ENCODE assay signal across 27 cellular contexts in genomic region chr11:8543278-8543677, GRCh38.
"Had no signal": no experiment of that assay in that cellular context is flagged by ENCODE, and none has a peak within 500 bp of the region (broad histone marks: within the 10 kb centered on the region; RNA-seq: fewer than 3 reads in every experiment).

No MANE protein-coding gene starts in this region.

- H3K9me3 ChIP-seq: suprapubic skin, testis, thyroid gland, tibial artery, transverse colon, upper lobe of right lung, uterus, vagina had no signal

- H3K4me3 ChIP-seq: stomach, suprapubic skin, testis, thoracic aorta, thyroid gland, tibial artery, tibial nerve, transverse colon, upper lobe of left lung, upper lobe of right lung, uterus, vagina had no signal

- H3K27ac ChIP-seq: stomach, suprapubic skin, testis, thoracic aorta, thyroid gland, tibial artery, tibial nerve, transverse colon, upper lobe of left lung, upper lobe of right lung, uterus, vagina had no signal

- DNase-seq: stimulated activated CD4-positive, alpha-beta T cell treated with anti-CD3 and anti-CD28 coated beads, Interleukin-2, amount 100 ng/mL, for 48 hours; stimulated activated CD4-positive, alpha-beta T cell treated with anti-CD3 and anti-CD28 coated beads, Interleukin-4, amount 100 ng/mL, for 1 hour; stimulated activated CD4-positive, alpha-beta T cell treated with anti-CD3 and anti-CD28 coated beads, Interleukin-4, amount 100 ng/mL, for 24 hours; stimulated activated CD4-positive, alpha-beta T cell treated with anti-CD3 and anti-CD28 coated beads, Interleukin-4, amount 100 ng/mL, for 4 hours; stimulated activated CD8-positive, alpha-beta memory T cell treated with anti-CD3 and anti-CD28 coated beads, Interleukin-4, amount 100 ng/mL, for 48 hours; stimulated activated naive B cell treated with anti-CD40 and anti-IgM and Interleukin-4, amounts not matched to agents 10 μg/mL and 1 μg/mL and 100 μg/mL, for 72 hours; stimulated activated naive CD4-positive, alpha-beta T cell; stimulated activated naive CD4-positive, alpha-beta T cell treated with Interleukin-2 at 50 U/mL for 16 hours; stimulated activated naive CD8-positive, alpha-beta T cell treated with anti-CD3 and anti-CD28 coated beads, Interleukin-15, amount 100 ng/mL, for 72 hours; stimulated activated naive CD8-positive, alpha-beta T cell treated with anti-CD3 and anti-CD28 coated beads, Interleukin-15, Interleukin-2, amounts not matched to agents 100 U/mL and 50 U/mL, for 24 hours; stomach; substantia nigra; testis; thyroid gland; tibial artery; transverse colon; trophoblast cell; upper lobe of left lung; upper lobe of right lung; uterus had no signal

- FAIRE-seq: urothelium cell line had no signal

- H3K4me1 ChIP-seq: stomach, suprapubic skin, testis, tibial artery, tibial nerve, transverse colon, upper lobe of right lung, uterus, vagina had no signal

- H3K36me3 ChIP-seq: stomach, suprapubic skin, thoracic aorta, thyroid gland, tibial artery, tibial nerve, transverse colon, upper lobe of left lung, upper lobe of right lung, uterus, vagina had no signal

- ATAC-seq: stimulated activated effector memory CD8-positive, alpha-beta T cell treated with anti-CD3 and anti-CD28 coated beads, Interleukin-12 subunit alpha, Interleukin-12 subunit beta, amount 100 ng/mL, for 72 hours; stimulated activated memory B cell treated with anti-CD40 and anti-IgM and Interleukin-4, amounts not matched to agents 10 μg/mL and 1 μg/mL and 100 μg/mL, for 72 hours; stimulated activated naive B cell treated with anti-CD40 and anti-IgM and Interleukin-4, amounts not matched to agents 10 μg/mL and 1 μg/mL and 100 μg/mL, for 72 hours; stimulated activated naive CD8-positive, alpha-beta T cell treated with anti-CD3 and anti-CD28 coated beads, Interleukin-15, amount 100 ng/mL, for 72 hours; stimulated activated naive CD8-positive, alpha-beta T cell treated with anti-CD3 and anti-CD28 coated beads, Interleukin-15, Interleukin-2, amounts not matched to agents 100 U/mL and 50 U/mL, for 24 hours; upper lobe of right lung had no signal

- H3K27me3 ChIP-seq: stomach, testis, thyroid gland, tibial artery, tibial nerve, transverse colon, upper lobe of left lung, upper lobe of right lung, uterus, vagina had no signal
